In genomic region chr5:8628521-8628920, GRCh38 we compare ENCODE assay signal across 1 cellular context.
TF ChIP-seq lines count a peak whose summit lies in the region.

No MANE protein-coding gene starts in this region.

TF ChIP-seq in HepG2, 621 proteins besides CTCF, POLR2A, EP300 and RAD21 (continued from another document):
- TF ChIP-seq MLXIP (CRISPR knock-in tag; IDR thresholded peaks at IDR 0.05; ENCODE audit: borderline replicate concordance) (no peak), NCOA5 (CRISPR knock-in tag; IDR thresholded peaks at IDR 0.05) (no peak), THAP8 (CRISPR knock-in tag; IDR thresholded peaks at IDR 0.05; ENCODE audit: borderline replicate concordance) (no peak), KDM5A (IDR thresholded peaks at IDR 0.05; ENCODE audit: borderline replicate concordance, low read length) (no peak)
